9 cellular contexts compared by ENCODE assay signal in genomic region chr1:173297798-173298391, GRCh38.
DNase-seq lines count a peak whose midpoint lies in the region; ATAC-seq and TF ChIP-seq lines count a peak whose summit lies in the region.
"Had no signal": no experiment of that assay in that cellular context is flagged by ENCODE, and none has a peak within 500 bp of the region (broad histone marks: within the 10 kb centered on the region; RNA-seq: fewer than 3 reads in every experiment).

No MANE protein-coding gene starts in this region.

- no peaks in the 10 kb centered on the region for H3K36me3 Mint-ChIP-seq in activated CD4-positive, alpha-beta T cell treated with anti-CD3 and anti-CD28 coated beads for 36 hours (ENCODE audit: low read depth)
- no peaks in the 10 kb centered on the region for H3K36me3 Mint-ChIP-seq in mesothelial cell of epicardium

- peaks cover 6% of the 10 kb centered on the region for H3K27me3 Mint-ChIP-seq in activated CD4-positive, alpha-beta T cell treated with anti-CD3 and anti-CD28 coated beads for 36 hours
- H3K27me3 Mint-ChIP-seq in mesothelial cell of epicardium (ENCODE audit: low read depth) = peaks cover 12% of the 10 kb centered on the region

- no peaks in the 10 kb centered on the region for H3K9me3 Mint-ChIP-seq in activated CD4-positive, alpha-beta T cell treated with anti-CD3 and anti-CD28 coated beads for 36 hours (ENCODE audit: low read depth)
- peaks cover 8% of the 10 kb centered on the region for H3K9me3 Mint-ChIP-seq in mesothelial cell of epicardium

- H3K4me3 Mint-ChIP-seq in activated CD4-positive, alpha-beta T cell treated with anti-CD3 and anti-CD28 coated beads for 36 hours = no peak overlapping the region
- no peak overlapping the region for H3K4me3 Mint-ChIP-seq in mesothelial cell of epicardium

- no peak overlapping the region for H3K27ac ChIP-seq in lower lobe of right lung
- H3K27ac ChIP-seq: A549 had no signal

- intact Hi-C loops in activated CD4-positive, alpha-beta T cell treated with anti-CD3 and anti-CD28 coated beads for 36 hours (cut with DNase I, micrococcal nuclease) = loop anchor here (1.0 to 5.0 kb wide), 8 partner anchors 21 to 661 kb away; partner anchors contain the start of gene TNFSF4 (in 1 of the 2)
- intact Hi-C loops in lower lobe of right lung (cut with DNase I) = no loop called here

- DNase-seq in activated CD4-positive, alpha-beta T cell treated with anti-CD3 and anti-CD28 coated beads for 36 hours = peak; percentile 67
- no peak for DNase-seq in activated CD4-positive, alpha-beta T cell treated with anti-CD3 and anti-CD28 coated beads, Interleukin-2, amount 50 U/mL, for 4 hours
- peak in 2 of 3 donors; percentile 18 to 35 for DNase-seq in stimulated activated CD4-positive, alpha-beta T cell treated with anti-CD3 and anti-CD28 coated beads, TNF-alpha, amount 100 ng/mL, for 48 hours (ENCODE audit: low read depth in 3 of 3)
- DNase-seq in mesothelial cell of epicardium (ENCODE audit: low spot score in 2 of 2, unreplicated experiment in 2 of 2) (no peak), lower lobe of right lung (no peak), A172 (ENCODE audit: low spot score) (no peak)

- no peak overlapping the region for H3K27ac Mint-ChIP-seq in activated CD4-positive, alpha-beta T cell treated with anti-CD3 and anti-CD28 coated beads for 36 hours
- no peak overlapping the region for H3K27ac Mint-ChIP-seq in mesothelial cell of epicardium

- no peaks in the 10 kb centered on the region for H3K36me3 ChIP-seq in lower lobe of right lung

- no peaks in the 10 kb centered on the region for H3K27me3 ChIP-seq in lower lobe of right lung (ENCODE audit: low read depth)

- peaks cover 2% of the 10 kb centered on the region for H3K9me3 ChIP-seq in lower lobe of right lung
- H3K9me3 ChIP-seq: A549 had no signal

- peak; percentile 94 for ATAC-seq in activated CD4-positive, alpha-beta T cell treated with anti-CD3 and anti-CD28 coated beads for 36 hours
- peak; percentile 91 for ATAC-seq in GM21786 (IDR thresholded peaks at IDR 0.05; ENCODE audit: unreplicated experiment)
- peak; percentile 89 for ATAC-seq in HG03571 (IDR thresholded peaks at IDR 0.05; ENCODE audit: unreplicated experiment)
- ATAC-seq in lower lobe of right lung = no peak
- ATAC-seq: A549 had no signal

- H3K4me1 Mint-ChIP-seq in activated CD4-positive, alpha-beta T cell treated with anti-CD3 and anti-CD28 coated beads for 36 hours = peaks cover 27% of the 10 kb centered on the region
- peaks cover 4% of the 10 kb centered on the region for H3K4me1 Mint-ChIP-seq in mesothelial cell of epicardium

- POLR2A ChIA-PET in activated CD4-positive, alpha-beta T cell treated with anti-CD3 and anti-CD28 coated beads for 36 hours (lab: Charles Lee) = no interaction called here

- CTCF ChIA-PET in activated CD4-positive, alpha-beta T cell treated with anti-CD3 and anti-CD28 coated beads for 36 hours (lab: Charles Lee) = interaction anchor here (1.2 kb wide), 2 partner anchors 85 to 553 kb away, joined by 3 to 5 read pairs; no protein-coding TSS in a partner anchor

- no peaks in the 10 kb centered on the region for H3K4me1 ChIP-seq in lower lobe of right lung
- H3K4me1 ChIP-seq: A549 had no signal

- no peak overlapping the region for H3K4me3 ChIP-seq in lower lobe of right lung
- H3K4me3 ChIP-seq: A549 had no signal

- TF ChIP-seq CTCF in mesothelial cell of epicardium (IDR thresholded peaks at IDR 0.05; ENCODE audit: unreplicated experiment) = no peak
- TF ChIP-seq CTCF in lower lobe of right lung (IDR thresholded peaks at IDR 0.05) = no peak

Comparison
In these comparisons a context has a peak if more than half of its experiments do, and no peak if none do; other contexts are left out.
1. DNase-seq: peak in activated CD4-positive, alpha-beta T cell treated with anti-CD3 and anti-CD28 coated beads for 36 hours (single experiment) and stimulated activated CD4-positive, alpha-beta T cell treated with anti-CD3 and anti-CD28 coated beads, TNF-alpha, amount 100 ng/mL, for 48 hours (2 of 3); none in activated CD4-positive, alpha-beta T cell treated with anti-CD3 and anti-CD28 coated beads, Interleukin-2, amount 50 U/mL, for 4 hours (0 of 2), mesothelial cell of epicardium (0 of 2), lower lobe of right lung (single experiment) and A172 (single experiment).
2. ATAC-seq: peak in activated CD4-positive, alpha-beta T cell treated with anti-CD3 and anti-CD28 coated beads for 36 hours (single experiment), GM21786 (single experiment) and HG03571 (single experiment); none in lower lobe of right lung (0 of 2).